ENCODE assay signal across 8 cellular contexts in genomic region chr1:155206891-155207577, GRCh38. TPM values are rescaled to one million over a fixed set of nuclear protein-coding genes. Genes with fewer than 3 reads are reported as not detected.
DNase-seq lines count a peak whose midpoint lies in the region; ATAC-seq, FAIRE-seq and TF ChIP-seq lines count a peak whose summit lies in the region.

No MANE protein-coding gene starts in this region.

- TF ChIP-seq CTCF in LNCaP clone FGC (IDR thresholded peaks at IDR 0.05; ENCODE audit: control insufficient read depth, extremely low read depth, insufficient read depth), result peak; percentile 82
- TF ChIP-seq CTCF in fibroblast of mammary gland (conservative IDR thresholded peaks at IDR 0.05; ENCODE audit: control insufficient read depth, insufficient read depth, low read depth, low read length), result peak; percentile 94

- DNase-seq in DMS79 (lab: John Stamatoyannopoulos, UW), result peak; percentile 59
- DNase-seq in LNCaP clone FGC (ENCODE audit: low read depth), result no peak
- peak; percentile 70 for DNase-seq in RCC 7860 (ENCODE audit: low spot score)
- DNase-seq in activated T-helper 1 cell treated with Interleukin-2 at 50 U/mL for 16 hours (ENCODE audit: low read depth), result peak; percentile 81
- DNase-seq in fibroblast of mammary gland (ENCODE audit: low read depth), result peak; percentile 76
- DNase-seq in natural killer cell treated with Interleukin-12 subunit alpha and Interleukin-12 subunit beta and Interleukin-15 and Interleukin-18, amount 100 ng/mL, for 72 hours (ENCODE audit: low spot score), result peak; percentile 85
- peak; percentile 76 to 92 (median 84) for DNase-seq in stimulated activated naive CD4-positive, alpha-beta T cell (lab: John Stamatoyannopoulos, UW)

- peak overlapping the region; percentile 24 to 53 for H3K27ac Mint-ChIP-seq in natural killer cell treated with Interleukin-12 subunit alpha and Interleukin-12 subunit beta and Interleukin-15 and Interleukin-18, amount 100 ng/mL, for 72 hours

- H3K4me3 ChIP-seq in LNCaP clone FGC (ENCODE audit: low read depth, low read length), result no peak overlapping the region
- peak overlapping the region; percentile 40 for H3K4me3 ChIP-seq in fibroblast of mammary gland (ENCODE audit: control insufficient read depth, low read depth, low read length)

- H3K9me3 Mint-ChIP-seq in natural killer cell treated with Interleukin-12 subunit alpha and Interleukin-12 subunit beta and Interleukin-15 and Interleukin-18, amount 100 ng/mL, for 72 hours, result no peaks in the 10 kb centered on the region

- no peaks in the 10 kb centered on the region for H3K27me3 Mint-ChIP-seq in natural killer cell treated with Interleukin-12 subunit alpha and Interleukin-12 subunit beta and Interleukin-15 and Interleukin-18, amount 100 ng/mL, for 72 hours

- H3K4me3 Mint-ChIP-seq in natural killer cell treated with Interleukin-12 subunit alpha and Interleukin-12 subunit beta and Interleukin-15 and Interleukin-18, amount 100 ng/mL, for 72 hours, result peak overlapping the region; percentile 62

- peak; percentile 40 for FAIRE-seq in RCC 7860 (lab: Jason Lieb, UNC)

- H3K4me1 Mint-ChIP-seq in natural killer cell treated with Interleukin-12 subunit alpha and Interleukin-12 subunit beta and Interleukin-15 and Interleukin-18, amount 100 ng/mL, for 72 hours (ENCODE audit: low read depth in 2 of 2), result peaks cover 23 to 27% of the 10 kb centered on the region in 2 donors

- ATAC-seq in natural killer cell treated with Interleukin-12 subunit alpha and Interleukin-12 subunit beta and Interleukin-15 and Interleukin-18, amount 100 ng/mL, for 72 hours, result peak in 1 of 2 donors; percentile 41
- no peak for ATAC-seq in GM18909 (IDR thresholded peaks at IDR 0.05; ENCODE audit: poor library complexity, unreplicated experiment)

- H3K36me3 Mint-ChIP-seq in natural killer cell treated with Interleukin-12 subunit alpha and Interleukin-12 subunit beta and Interleukin-15 and Interleukin-18, amount 100 ng/mL, for 72 hours, result no peaks in the 10 kb centered on the region

RNA-seq across cellular contexts. Expression of gene THBS3, which starts 0.7 kb away (rescaled TPM):
- total RNA-seq in natural killer cell treated with Interleukin-12 subunit alpha and Interleukin-12 subunit beta and Interleukin-15 and Interleukin-18, amount 100 ng/mL, for 72 hours, result 1 to 10 TPM; 4.1 to 9.4 TPM

RNA-seq across cellular contexts. Expression of gene MTX1, which starts 1.5 kb away (rescaled TPM):
- 10 to 100 TPM; 42.6 to 53.0 TPM for total RNA-seq in natural killer cell treated with Interleukin-12 subunit alpha and Interleukin-12 subunit beta and Interleukin-15 and Interleukin-18, amount 100 ng/mL, for 72 hours

RNA-seq across cellular contexts. Expression of gene TRIM46, which starts 33.4 kb away (rescaled TPM):
- 1 to 10 TPM; 3.6 to 9.3 TPM for total RNA-seq in natural killer cell treated with Interleukin-12 subunit alpha and Interleukin-12 subunit beta and Interleukin-15 and Interleukin-18, amount 100 ng/mL, for 72 hours

RNA-seq across cellular contexts. Expression of gene KRTCAP2, which starts 33.9 kb away (rescaled TPM):
- 100 to 1,000 TPM; 149 to 223 TPM for total RNA-seq in natural killer cell treated with Interleukin-12 subunit alpha and Interleukin-12 subunit beta and Interleukin-15 and Interleukin-18, amount 100 ng/mL, for 72 hours

RNA-seq across cellular contexts. Expression of gene ENTREP3, which starts 48.2 kb away (rescaled TPM):
- total RNA-seq in natural killer cell treated with Interleukin-12 subunit alpha and Interleukin-12 subunit beta and Interleukin-15 and Interleukin-18, amount 100 ng/mL, for 72 hours, result 10 to 100 TPM; 12.3 to 38.0 TPM
